In the genomic region with DNA sequence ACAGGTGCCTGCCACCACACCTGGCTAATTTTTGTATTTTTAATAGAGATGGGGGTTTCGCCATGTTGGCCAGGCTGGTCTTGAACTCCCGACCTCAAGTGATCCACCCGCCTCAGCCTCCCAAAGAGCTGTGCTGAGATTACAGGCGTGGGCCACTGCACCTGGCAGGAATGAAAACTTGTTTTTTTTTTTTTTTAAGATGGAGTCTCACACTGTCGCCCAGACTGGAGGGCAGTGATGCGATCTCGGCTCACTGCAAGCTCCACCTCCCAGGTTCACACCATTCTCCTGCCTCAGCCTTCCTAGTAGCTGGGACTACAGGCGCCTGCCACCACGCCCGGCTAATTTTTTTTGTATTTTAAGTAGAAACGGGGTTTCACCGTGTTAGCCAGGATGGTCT, we compare ENCODE assay signal across 5 cellular contexts. TPM values are rescaled to one million over a fixed set of nuclear protein-coding genes. Genes with fewer than 3 reads are reported as not detected.
"Had no signal": no experiment of that assay in that cellular context is flagged by ENCODE, and none has a peak within 500 bp of the region (broad histone marks: within the 10 kb centered on the region; RNA-seq: fewer than 3 reads in every experiment).

No MANE protein-coding gene starts in this region.

RNA-seq across cellular contexts. Expression of a gene that starts 12.7 kb away (rescaled TPM):
- total RNA-seq: activated CD8-positive, alpha-beta T cell treated with anti-CD3 and anti-CD28 coated beads, Interleukin-2, amount 10 ng/mL, durations not matched to agents 7 days and 5 days; activated T-helper 1 cell treated with anti-CD3 and anti-CD28 coated beads, Interleukin-12 subunit alpha, Interleukin-12 subunit beta, Interleukin-2, Interleukin-4 antibody, amounts not matched to agents 30 ng/mL and 10 ng/mL and 1 ng/mL, durations not matched to agents 14 hours and 24 hours and 36 hours; bronchial epithelial cell; MCF 10A; T-helper 1 cell treated with Interleukin-12 subunit alpha and Interleukin-12 subunit beta and Interleukin-4 antibody, amounts not matched to agents 30 ng/mL and 1 ng/mL, for 36 hours had no signal
